Comparison of ENCODE assay signal across 1 cellular context in the genomic region with DNA sequence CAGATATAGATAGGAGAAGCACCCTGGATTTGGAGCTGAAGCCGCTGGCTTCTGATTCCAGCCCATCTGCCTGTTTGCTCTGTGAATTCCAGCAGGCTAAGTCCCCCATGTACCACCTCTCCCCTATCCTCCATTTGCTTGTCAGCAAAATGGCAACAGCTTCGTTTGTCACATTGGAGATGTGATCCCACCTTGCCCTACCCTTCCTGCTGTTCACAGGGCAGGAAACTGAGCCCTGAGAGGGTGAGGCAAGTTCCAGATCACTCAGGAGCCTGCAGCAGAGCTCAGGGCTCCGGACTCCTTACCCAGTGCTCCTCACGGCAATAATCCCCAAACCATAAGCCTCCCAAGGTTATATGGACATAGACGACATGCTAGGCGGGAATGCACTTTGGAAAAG.
TF ChIP-seq lines count a peak whose summit lies in the region.

No MANE protein-coding gene starts in this region.

TF ChIP-seq in A549, 52 proteins besides CTCF, POLR2A, EP300 and RAD21 (continued from another document):
- TF ChIP-seq, protein P1, sequence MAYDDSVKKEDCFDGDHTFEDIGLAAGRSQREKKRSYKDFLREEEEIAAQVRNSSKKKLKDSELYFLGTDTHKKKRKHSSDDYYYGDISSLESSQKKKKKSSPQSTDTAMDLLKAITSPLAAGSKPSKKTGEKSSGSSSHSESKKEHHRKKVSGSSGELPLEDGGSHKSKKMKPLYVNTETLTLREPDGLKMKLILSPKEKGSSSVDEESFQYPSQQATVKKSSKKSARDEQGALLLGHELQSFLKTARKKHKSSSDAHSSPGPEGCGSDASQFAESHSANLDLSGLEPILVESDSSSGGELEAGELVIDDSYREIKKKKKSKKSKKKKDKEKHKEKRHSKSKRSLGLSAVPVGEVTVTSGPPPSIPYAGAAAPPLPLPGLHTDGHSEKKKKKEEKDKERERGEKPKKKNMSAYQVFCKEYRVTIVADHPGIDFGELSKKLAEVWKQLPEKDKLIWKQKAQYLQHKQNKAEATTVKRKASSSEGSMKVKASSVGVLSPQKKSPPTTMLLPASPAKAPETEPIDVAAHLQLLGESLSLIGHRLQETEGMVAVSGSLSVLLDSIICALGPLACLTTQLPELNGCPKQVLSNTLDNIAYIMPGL (CRISPR knock-in tag; IDR thresholded peaks at IDR 0.05; ENCODE audit: borderline replicate concordance), result no peak
- TF ChIP-seq, protein P2, sequence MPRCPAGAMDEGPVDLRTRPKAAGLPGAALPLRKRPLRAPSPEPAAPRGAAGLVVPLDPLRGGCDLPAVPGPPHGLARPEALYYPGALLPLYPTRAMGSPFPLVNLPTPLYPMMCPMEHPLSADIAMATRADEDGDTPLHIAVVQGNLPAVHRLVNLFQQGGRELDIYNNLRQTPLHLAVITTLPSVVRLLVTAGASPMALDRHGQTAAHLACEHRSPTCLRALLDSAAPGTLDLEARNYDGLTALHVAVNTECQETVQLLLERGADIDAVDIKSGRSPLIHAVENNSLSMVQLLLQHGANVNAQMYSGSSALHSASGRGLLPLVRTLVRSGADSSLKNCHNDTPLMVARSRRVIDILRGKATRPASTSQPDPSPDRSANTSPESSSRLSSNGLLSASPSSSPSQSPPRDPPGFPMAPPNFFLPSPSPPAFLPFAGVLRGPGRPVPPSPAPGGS (IDR thresholded peaks at IDR 0.05), result no peak
- TF ChIP-seq, protein P3, sequence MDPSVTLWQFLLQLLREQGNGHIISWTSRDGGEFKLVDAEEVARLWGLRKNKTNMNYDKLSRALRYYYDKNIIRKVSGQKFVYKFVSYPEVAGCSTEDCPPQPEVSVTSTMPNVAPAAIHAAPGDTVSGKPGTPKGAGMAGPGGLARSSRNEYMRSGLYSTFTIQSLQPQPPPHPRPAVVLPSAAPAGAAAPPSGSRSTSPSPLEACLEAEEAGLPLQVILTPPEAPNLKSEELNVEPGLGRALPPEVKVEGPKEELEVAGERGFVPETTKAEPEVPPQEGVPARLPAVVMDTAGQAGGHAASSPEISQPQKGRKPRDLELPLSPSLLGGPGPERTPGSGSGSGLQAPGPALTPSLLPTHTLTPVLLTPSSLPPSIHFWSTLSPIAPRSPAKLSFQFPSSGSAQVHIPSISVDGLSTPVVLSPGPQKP (IDR thresholded peaks at IDR 0.05; ENCODE audit: low read depth, low read length), result no peak
- TF ChIP-seq RNF2 (IDR thresholded peaks at IDR 0.05; ENCODE audit: borderline replicate concordance, low read depth) (no peak), CEBPB (IDR thresholded peaks at IDR 0.05) (no peak), MAZ (IDR thresholded peaks at IDR 0.05; ENCODE audit: borderline replicate concordance, low read depth, low read length) (no peak)
